ENCODE assay signal across 8 cellular contexts in the genomic region with DNA sequence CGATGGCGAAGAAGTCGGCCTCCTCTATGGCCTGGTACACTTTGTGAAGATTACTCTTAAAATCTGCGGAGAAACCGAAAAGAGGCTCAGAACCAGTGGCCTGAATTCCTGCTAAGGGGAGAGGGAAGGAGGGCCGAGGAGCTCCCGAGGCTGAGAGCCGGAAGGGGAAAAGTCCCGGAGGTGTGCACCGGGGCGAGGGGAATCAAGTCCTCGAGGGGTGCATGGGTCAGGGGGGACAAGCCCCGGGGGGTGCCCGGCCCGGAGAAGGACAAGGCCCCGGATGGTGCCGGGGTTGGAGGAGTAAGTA. TPM values are rescaled to one million over a fixed set of nuclear protein-coding genes. Genes with fewer than 3 reads are reported as not detected.
A peak's percentile ranks its signal among the peaks of the same experiment; 100 is the strongest.
DNase-seq lines count a peak whose midpoint lies in the region; ATAC-seq, FAIRE-seq and TF ChIP-seq lines count a peak whose summit lies in the region.

No MANE protein-coding gene starts in this region.

- WGBS in IMR-90 (ENCODE audit: extremely low coverage in 2 of 2, insufficient read length in 1 of 2), 2 experiments: 6% methylated on average over 6 of the region's 17 CpGs; no CpG with 5 or more reads in 1 of the 2 experiments

- H4K91ac ChIP-seq in IMR-90 (ENCODE audit: insufficient read depth, low read depth, low read length): peak overlapping the region; percentile 53; the same call in 1 of the 2 replicates

- H3K36me3 ChIP-seq in left ventricle myocardium inferior (peaks cover 35% of the 10 kb centered on the region), IMR-90 (ENCODE audit: control insufficient read depth, insufficient read depth, low read length) (peaks cover 7% of the 10 kb centered on the region), bronchial epithelial cell (ENCODE audit: control insufficient read depth, insufficient read depth, low read length) (peaks cover 3% of the 10 kb centered on the region)

- no peak for TF ChIP-seq POLR2A in IMR-90 (IDR thresholded peaks at IDR 0.05; ENCODE audit: low read depth, low read length)

- peak overlapping the region; percentile 84 for H3K4ac ChIP-seq in IMR-90 (ENCODE audit: low read depth, low read length)

- H2AK5ac ChIP-seq in IMR-90 (ENCODE audit: low read depth, low read length): peak overlapping the region; percentile 79

- BruUV-seq in IMR-90 (replicated peaks; lab: Mats Ljungman, UMichigan): no TSS peak

- TF ChIP-seq CTCF in left ventricle myocardium inferior (IDR thresholded peaks at IDR 0.05; ENCODE audit: borderline replicate concordance): no peak
- TF ChIP-seq CTCF in IMR-90 (conservative IDR thresholded peaks at IDR 0.05; ENCODE audit: low read depth, low read length): no peak
- TF ChIP-seq CTCF in bronchial epithelial cell (IDR thresholded peaks at IDR 0.05; ENCODE audit: insufficient read depth, low read length, severe bottlenecking): no peak

- H3K4me3 ChIP-seq in left ventricle myocardium inferior (peak overlapping the region; percentile 80), IMR-90 (ENCODE audit: insufficient read depth, low read depth, low read length) (peak overlapping the region; percentile 73), bronchial epithelial cell (ENCODE audit: low read depth, low read length) (peak overlapping the region; percentile 94), mononuclear cell (ENCODE audit: low read length) (peak overlapping the region; percentile 86)

- no peak overlapping the region for H2BK20ac ChIP-seq in IMR-90 (ENCODE audit: low read depth, low read length)

- H3K9me3 ChIP-seq in left ventricle myocardium inferior (replicated peaks) (no peaks in the 10 kb centered on the region), IMR-90 (ENCODE audit: control insufficient read depth, insufficient read depth, low read length) (no peaks in the 10 kb centered on the region), mononuclear cell (ENCODE audit: low read depth, low read length) (no peaks in the 10 kb centered on the region)

- H3K9me1 ChIP-seq in IMR-90 (ENCODE audit: insufficient read depth, low read length): no peaks in the 10 kb centered on the region; the same call in 1 of the 2 replicates

- H3K79me1 ChIP-seq in IMR-90 (ENCODE audit: low read depth in 1 of 2, low read length in 2 of 2): peaks cover 18 to 39% of the 10 kb centered on the region in 2 experiments

- peaks cover 9% of the 10 kb centered on the region for H4K20me1 ChIP-seq in IMR-90 (ENCODE audit: insufficient read depth, low read length)

- peak overlapping the region; percentile 96 for H2AK9ac ChIP-seq in IMR-90 (replicated peaks; ENCODE audit: low read depth, low read length, poor library complexity)

- H3K4me2 ChIP-seq in IMR-90 (ENCODE audit: low read depth, low read length): peak overlapping the region; percentile 99

- POLR2A ChIA-PET in IMR-90 (lab: Charles Lee; ENCODE audit: unreplicated experiment): no interaction called here

- no peak for DNase-seq in left ventricle myocardium inferior
- no peak for DNase-seq in Right ventricle myocardium superior
- DNase-seq in IMR-90: no peak
- no peak for DNase-seq in bronchial epithelial cell (ENCODE audit: low read depth)
- DNase-seq in activated effector memory CD4-positive, alpha-beta T cell treated with anti-CD3 and anti-CD28 coated beads, Interleukin-2, amount 50 U/mL, for 16 hours: no peak
- no peak for DNase-seq in H4 (ENCODE audit: low spot score)

- no peak overlapping the region for H2BK5ac ChIP-seq in IMR-90 (ENCODE audit: low read depth, low read length, poor library complexity, severe bottlenecking)

- peak overlapping the region; percentile 94 for H2AFZ ChIP-seq in IMR-90 (replicated peaks; ENCODE audit: low read length, poor library complexity)

- dilution Hi-C loops in IMR-90 (cut with HindIII; ENCODE audit: low sequenced_read_pairs, unreplicated experiment): no loop called here

- peak overlapping the region; percentile 42 for H4K5ac ChIP-seq in IMR-90 (ENCODE audit: low read depth, low read length)

- no peak overlapping the region; the same call in 1 of the 2 replicates for H2BK120ac ChIP-seq in IMR-90 (ENCODE audit: low read depth, low read length)

- H3K9ac ChIP-seq in IMR-90 (ENCODE audit: low read depth, low read length): peak overlapping the region; percentile 86

- peak overlapping the region; percentile 89 for H3K23ac ChIP-seq in IMR-90 (ENCODE audit: low read depth, low read length)

- intact Hi-C loops in left ventricle myocardium inferior (cut with micrococcal nuclease) (no loop called here), Right ventricle myocardium superior (cut with DNase I) (no loop called here), IMR-90 (cut with micrococcal nuclease) (no loop called here)

- peak overlapping the region; percentile 87 for H3K27ac ChIP-seq in left ventricle myocardium inferior (replicated peaks)
- H3K27ac ChIP-seq in IMR-90 (ENCODE audit: insufficient read depth, low read length): peak overlapping the region; percentile 81

- CTCF ChIA-PET in IMR-90 (lab: Yijun Ruan, JAX): no interaction called here

- H3K4me1 ChIP-seq in left ventricle myocardium inferior (peaks cover 57% of the 10 kb centered on the region), IMR-90 (ENCODE audit: control insufficient read depth, insufficient read depth, low read length) (peaks cover 6% of the 10 kb centered on the region), mononuclear cell (ENCODE audit: insufficient read depth, low read length) (peaks cover 42% of the 10 kb centered on the region)

- in situ Hi-C loops in IMR-90 (cut with MboI; ENCODE audit: low sequenced_read_pairs): loop anchor here (25.0 kb wide), 1 partner anchor 333 kb away; no protein-coding TSS in a partner anchor

- H3K27me3 ChIP-seq in left ventricle myocardium inferior (ENCODE audit: low read depth): no peaks in the 10 kb centered on the region
- no peaks in the 10 kb centered on the region for H3K27me3 ChIP-seq in IMR-90 (ENCODE audit: control insufficient read depth, insufficient read depth, low read length)
- H3K27me3 ChIP-seq in bronchial epithelial cell (ENCODE audit: control insufficient read depth, insufficient read depth, low read length): no peaks in the 10 kb centered on the region
- no peaks in the 10 kb centered on the region for H3K27me3 ChIP-seq in mononuclear cell (ENCODE audit: insufficient read depth, low read length)

- peak overlapping the region; percentile 86 for H3K14ac ChIP-seq in IMR-90 (replicated peaks; ENCODE audit: low read depth, low read length)

- no peak for TF ChIP-seq RAD21 in IMR-90 (IDR thresholded peaks at IDR 0.05; ENCODE audit: low read length)

- ATAC-seq in Right ventricle myocardium superior (ENCODE audit: poor library complexity) (no peak), IMR-90 (ENCODE audit: low read depth) (no peak; the same call in 1 of the 2 replicates), HG02678 (IDR thresholded peaks at IDR 0.05; ENCODE audit: unreplicated experiment) (no peak)

- H4K8ac ChIP-seq in IMR-90 (ENCODE audit: low read depth in 2 of 2, low read length in 2 of 2): peak overlapping the region; percentile 86 to 92

- H3K18ac ChIP-seq in IMR-90 (ENCODE audit: low read depth, low read length): no peak overlapping the region

- no peak overlapping the region for H2BK15ac ChIP-seq in IMR-90 (ENCODE audit: low read depth, low read length)

- H3K56ac ChIP-seq in IMR-90 (ENCODE audit: extremely low read depth, insufficient read depth, low read length): peak overlapping the region; percentile 72; the same call in 1 of the 2 replicates

- no peak for FAIRE-seq in bronchial epithelial cell (lab: Jason Lieb, UNC)

TF ChIP-seq in IMR-90, 13 proteins besides CTCF, POLR2A, EP300 and RAD21:
- TF ChIP-seq, protein P1, sequence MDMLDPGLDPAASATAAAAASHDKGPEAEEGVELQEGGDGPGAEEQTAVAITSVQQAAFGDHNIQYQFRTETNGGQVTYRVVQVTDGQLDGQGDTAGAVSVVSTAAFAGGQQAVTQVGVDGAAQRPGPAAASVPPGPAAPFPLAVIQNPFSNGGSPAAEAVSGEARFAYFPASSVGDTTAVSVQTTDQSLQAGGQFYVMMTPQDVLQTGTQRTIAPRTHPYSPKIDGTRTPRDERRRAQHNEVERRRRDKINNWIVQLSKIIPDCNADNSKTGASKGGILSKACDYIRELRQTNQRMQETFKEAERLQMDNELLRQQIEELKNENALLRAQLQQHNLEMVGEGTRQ (IDR thresholded peaks at IDR 0.05; ENCODE audit: low read depth, low read length): no peak; the same call in 1 of the 2 replicates

RNA-seq across cellular contexts. Expression of gene PARN, which starts 0.5 kb away (rescaled TPM):
- total RNA-seq in left ventricle myocardium inferior (16.8 TPM), Right ventricle myocardium superior (16.1 TPM), IMR-90 (2012; rRNA removed) (25.1 and 31.1 TPM in 2 replicates), bronchial epithelial cell (18.7 and 22.4 TPM in 2 replicates), mononuclear cell (37.2 TPM)
- polyA plus RNA-seq in IMR-90 (2012; rRNA removed): 18.9 and 24.6 TPM in 2 replicates
- polyA plus RNA-seq in IMR-90 (2012; cell fraction: cytosol; rRNA removed): 5.3 and 25.1 TPM in 2 replicates
- polyA plus RNA-seq in IMR-90 (2012; cell fraction: nucleus; rRNA removed; ENCODE audit: low replicate concordance): 3.8 and 26.7 TPM in 2 replicates
- total RNA-seq in H4 (2014; rRNA removed; shearing (Covaris generic)): 26.0 and 32.2 TPM in 2 replicates

RNA-seq across cellular contexts. Expression of gene BFAR, which starts 3.2 kb away (rescaled TPM):
- total RNA-seq in left ventricle myocardium inferior (28.6 TPM), Right ventricle myocardium superior (30.5 TPM), IMR-90 (2012; rRNA removed) (51.7 and 56.5 TPM in 2 replicates), bronchial epithelial cell (32.5 and 50.5 TPM in 2 replicates), mononuclear cell (70.0 TPM)
- 39.4 and 46.6 TPM in 2 replicates for polyA plus RNA-seq in IMR-90 (2012; rRNA removed)
- 15.6 and 18.2 TPM in 2 replicates for polyA plus RNA-seq in IMR-90 (2012; cell fraction: cytosol; rRNA removed)
- polyA plus RNA-seq in IMR-90 (2012; cell fraction: nucleus; rRNA removed; ENCODE audit: low replicate concordance): 9.3 and 24.8 TPM in 2 replicates
- 60.4 and 85.7 TPM in 2 replicates for total RNA-seq in H4 (2014; rRNA removed; shearing (Covaris generic))
